In the genomic region with DNA sequence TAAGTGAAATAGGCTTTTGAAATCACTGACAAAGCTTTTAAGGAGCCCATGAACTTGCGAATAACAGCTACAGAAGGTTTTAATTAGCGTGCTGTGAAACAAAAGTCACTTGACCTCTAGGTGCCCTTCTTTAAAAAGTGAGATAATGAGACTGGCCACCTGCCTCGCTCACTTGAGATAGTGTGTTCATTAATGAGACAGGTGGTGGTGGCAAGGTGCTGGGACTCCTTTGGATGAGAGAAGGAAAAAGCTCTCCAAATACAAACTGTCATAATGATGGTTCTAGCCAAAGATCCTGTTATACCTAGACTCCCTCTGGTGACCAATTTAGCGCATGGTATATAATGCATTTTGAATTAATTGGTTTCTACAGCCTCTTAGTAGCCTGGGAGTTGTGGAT, we compare ENCODE assay signal across 8 cellular contexts. TPM values are rescaled to one million over a fixed set of nuclear protein-coding genes. Genes with fewer than 3 reads are reported as not detected.
DNase-seq lines count a peak whose midpoint lies in the region; ATAC-seq and TF ChIP-seq lines count a peak whose summit lies in the region.

No MANE protein-coding gene starts in this region.

- no peak overlapping the region for H3K4me2 ChIP-seq in HCT116 (ENCODE audit: low read length)

- no peaks in the 10 kb centered on the region for H4K20me1 ChIP-seq in HCT116 (ENCODE audit: insufficient read depth)

- TF ChIP-seq POLR2A in HCT116 (IDR thresholded peaks at IDR 0.05; ENCODE audit: borderline replicate concordance, extremely low read depth, insufficient read depth, insufficient read length): no peak
- TF ChIP-seq POLR2A in gastroesophageal sphincter (IDR thresholded peaks at IDR 0.05): no peak

- RAD21 ChIA-PET in HCT116 (lab: Charles Lee; ENCODE audit: low non-redundant PET in 1 of 2, low total read pairs in 2 of 2, uncharacterized antibody in 2 of 2, unreplicated experiment in 2 of 2): interaction anchor here in 1 of 2 experiments (1.0 kb wide), 1 partner anchor 107 kb away, joined by 4 read pairs; no protein-coding TSS in a partner anchor

- no peak overlapping the region for H3K9ac ChIP-seq in HCT116 (ENCODE audit: low read length)

- no peak overlapping the region for H3K27ac Mint-ChIP-seq in progenitor cell of endocrine pancreas

- H3K9me2 ChIP-seq in HCT116 (ENCODE audit: insufficient read depth): no peaks in the 10 kb centered on the region

- H3K9me3 Mint-ChIP-seq in progenitor cell of endocrine pancreas (ENCODE audit: low read depth): peaks cover 3% of the 10 kb centered on the region

- no TSS peak for BruUV-seq in HCT116 (replicated peaks; lab: Mats Ljungman, UMichigan)

- peak; percentile 28 for DNase-seq in HCT116 (ENCODE audit: low read depth, low spot score)
- peak; percentile 97 for DNase-seq in NCI-H2171 (lab: John Stamatoyannopoulos, UW)
- DNase-seq in cardiac fibroblast (ENCODE audit: low read depth in 2 of 2): peak; percentile 42 to 47
- DNase-seq in progenitor cell of endocrine pancreas (ENCODE audit: low spot score, unreplicated experiment): no peak
- no peak for DNase-seq in COLO829 (ENCODE audit: low spot score)
- no peak for DNase-seq in HK-2 (ENCODE audit: unreplicated experiment)
- DNase-seq in activated effector memory CD4-positive, alpha-beta T cell treated with anti-CD3 and anti-CD28 coated beads, Interleukin-2, amount 50 U/mL, for 16 hours: no peak

- H3K36me3 ChIP-seq in HCT116 (ENCODE audit: control insufficient read depth in 1 of 2, insufficient read depth in 2 of 2, low read length in 2 of 2) (no peaks in the 10 kb centered on the region), gastroesophageal sphincter (no peaks in the 10 kb centered on the region)

- CTCF ChIA-PET in HCT116 (lab: Charles Lee): interaction anchor here (0.6 to 1.9 kb wide), 7 partner anchors 9 to 116 kb away, joined by 3 to 27 read pairs (median 4); partner anchors contain the start of gene SKIC8

- POLR2A ChIA-PET in HCT116 (lab: Charles Lee): interaction anchor here (1.2 kb wide), 1 partner anchor 116 kb away, joined by 5 read pairs; the partner anchor contains the start of gene SKIC8

- TF ChIP-seq CTCF in HCT116 (IDR thresholded peaks at IDR 0.05 in 2 of 3, conservative IDR thresholded peaks at IDR 0.05 in 1 of 3; ENCODE audit: borderline replicate concordance in 1 of 3, insufficient read depth in 1 of 3, low read depth in 2 of 3, low read length in 2 of 3): peak; percentile 24 to 60 (median 46); a peak in 4 of 6 replicates
- peak; percentile 31 for TF ChIP-seq CTCF in cardiac fibroblast (IDR thresholded peaks at IDR 0.05; ENCODE audit: low read depth, low read length)
- TF ChIP-seq CTCF in progenitor cell of endocrine pancreas (IDR thresholded peaks at IDR 0.05; ENCODE audit: unreplicated experiment): peak; percentile 43
- no peak for TF ChIP-seq CTCF in gastroesophageal sphincter (IDR thresholded peaks at IDR 0.05)

- H3K27ac ChIP-seq in HCT116 (ENCODE audit: low read depth, low read length) (no peak overlapping the region), gastroesophageal sphincter (no peak overlapping the region)

- H3K27me3 Mint-ChIP-seq in progenitor cell of endocrine pancreas: no peaks in the 10 kb centered on the region

- TF ChIP-seq EP300 in gastroesophageal sphincter (IDR thresholded peaks at IDR 0.05): no peak

- intact Hi-C loops in HCT116 (cut with micrococcal nuclease): loop anchor here (1.0 kb wide), 1 partner anchor 107 kb away; no protein-coding TSS in a partner anchor

- no peaks in the 10 kb centered on the region for H3K9me3 ChIP-seq in HCT116 (ENCODE audit: control insufficient read depth in 1 of 2, insufficient read depth in 1 of 2, low read depth in 1 of 2, low read length in 2 of 2)
- H3K9me3 ChIP-seq in gastroesophageal sphincter: no peaks in the 10 kb centered on the region

- H3K36me3 Mint-ChIP-seq in progenitor cell of endocrine pancreas (ENCODE audit: insufficient read depth): no peaks in the 10 kb centered on the region

- no peaks in the 10 kb centered on the region for H3K79me2 ChIP-seq in HCT116 (ENCODE audit: insufficient read depth, low read length)

- no peak overlapping the region for H2AFZ ChIP-seq in HCT116 (ENCODE audit: low read depth, low read length, poor library complexity, severe bottlenecking)

- ATAC-seq in HCT116: peak; percentile 88
- no peak for ATAC-seq in gastroesophageal sphincter

- peak; percentile 74 for TF ChIP-seq RAD21 in HCT116 (IDR thresholded peaks at IDR 0.05; ENCODE audit: low read depth)

- WGBS in gastroesophageal sphincter (ENCODE audit: low coverage in 1 of 2), 2 donors: 52 to 77% methylated on average over 3 to 4 of the region's 4 CpGs

- H3K4me1 Mint-ChIP-seq in progenitor cell of endocrine pancreas (ENCODE audit: low read depth): peaks cover 21% of the 10 kb centered on the region

- H3K27me3 ChIP-seq in HCT116 (ENCODE audit: insufficient read depth, low read length) (no peaks in the 10 kb centered on the region; the same call in 1 of the 2 replicates), gastroesophageal sphincter (peaks cover 12% of the 10 kb centered on the region)

- H3K4me1 ChIP-seq in HCT116 (ENCODE audit: control insufficient read depth in 1 of 2, insufficient read depth in 2 of 2, low read length in 2 of 2): peaks cover 0 to 14% of the 10 kb centered on the region in 2 experiments; a peak in 1 of 4 replicates
- no peaks in the 10 kb centered on the region for H3K4me1 ChIP-seq in gastroesophageal sphincter

- H3K4me3 Mint-ChIP-seq in progenitor cell of endocrine pancreas (ENCODE audit: low read depth): no peak overlapping the region

- H3K4me3 ChIP-seq in HCT116 (replicated peaks in 1 of 2; ENCODE audit: low read depth in 1 of 2, low read length in 2 of 2): no peak overlapping the region
- no peak overlapping the region for H3K4me3 ChIP-seq in cardiac fibroblast (replicated peaks in 1 of 2; ENCODE audit: low read depth in 2 of 2, low read length in 2 of 2)
- H3K4me3 ChIP-seq in gastroesophageal sphincter: no peak overlapping the region

TF ChIP-seq in HCT116, 20 proteins besides CTCF, POLR2A, EP300 and RAD21:
- no peak for TF ChIP-seq ZFX (IDR thresholded peaks at IDR 0.05)
- TF ChIP-seq EGR1 (IDR thresholded peaks at IDR 0.05; ENCODE audit: low read depth): no peak
- no peak for TF ChIP-seq JUND (IDR thresholded peaks at IDR 0.05)
- TF ChIP-seq ELF1 (IDR thresholded peaks at IDR 0.05; ENCODE audit: borderline replicate concordance, low read depth): no peak
- no peak for TF ChIP-seq FOSL1 (IDR thresholded peaks at IDR 0.05; ENCODE audit: low read depth)
- no peak for TF ChIP-seq ATF3 (IDR thresholded peaks at IDR 0.05)

RNA-seq across cellular contexts. Expression of gene IREB2, which starts 22.7 kb away (rescaled TPM):
- total RNA-seq in HCT116 (2021; ENCODE audit: unreplicated experiment): 57.6 TPM
- 8.5 and 12.5 TPM in 2 replicates for polyA plus RNA-seq in HCT116 (2012)
- total RNA-seq in progenitor cell of endocrine pancreas: 87.4 and 95.3 TPM in 2 replicates
- total RNA-seq in gastroesophageal sphincter: 10 to 100 TPM; 16.9 to 33.5 (median 25.9) TPM

Comparison
In these comparisons a context has a peak if more than half of its experiments do, and no peak if none do; other contexts are left out.
1. DNase-seq: peak in HCT116 (single experiment), NCI-H2171 (single experiment) and cardiac fibroblast (2 of 2); none in progenitor cell of endocrine pancreas (single experiment), COLO829 (single experiment), HK-2 (single experiment) and activated effector memory CD4-positive, alpha-beta T cell treated with anti-CD3 and anti-CD28 coated beads, Interleukin-2, amount 50 U/mL, for 16 hours (single experiment).
2. CTCF ChIP-seq: peak in HCT116 (3 of 3), cardiac fibroblast (single experiment) and progenitor cell of endocrine pancreas (single experiment); none in gastroesophageal sphincter (0 of 4).